ENCODE assay signal across 17 cellular contexts in the genomic region with DNA sequence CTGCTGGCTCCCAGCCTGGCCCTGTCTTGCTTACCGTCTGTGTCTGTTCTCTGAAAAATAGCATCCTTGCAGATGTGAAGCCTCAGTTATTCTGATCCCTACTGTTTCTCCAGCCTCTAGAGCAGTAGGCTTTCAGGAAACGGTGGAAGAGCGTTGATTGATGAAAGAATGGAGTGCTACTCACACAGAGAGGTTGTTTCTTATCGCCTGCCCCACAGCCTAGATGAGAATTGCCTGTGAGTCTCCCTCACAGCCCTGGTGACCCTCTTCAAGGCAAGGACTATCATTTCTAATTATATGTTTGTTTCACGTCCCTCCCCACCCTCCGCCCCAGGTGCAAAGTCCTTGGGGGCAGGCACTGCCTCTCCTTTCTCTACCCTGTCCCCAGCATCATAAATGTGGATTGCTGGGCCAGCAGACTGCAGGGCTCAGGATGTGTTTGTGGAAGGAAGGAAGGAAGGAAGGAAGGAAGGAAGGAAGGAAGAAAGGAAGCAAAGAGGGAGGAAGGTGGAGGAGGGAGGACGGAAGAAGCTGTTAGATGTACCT.
A peak's percentile ranks its signal among the peaks of the same experiment; 100 is the strongest.
DNase-seq lines count a peak whose midpoint lies in the region; ATAC-seq and TF ChIP-seq lines count a peak whose summit lies in the region.
"Had no signal": no experiment of that assay in that cellular context is flagged by ENCODE, and none has a peak within 500 bp of the region (broad histone marks: within the 10 kb centered on the region; RNA-seq: fewer than 3 reads in every experiment).

No MANE protein-coding gene starts in this region.

- POLR2A ChIA-PET in A673 (lab: Charles Lee; ENCODE audit: low non-redundant PET) = no interaction called here

- DNase-seq in A673 (ENCODE audit: low spot score) (peak; percentile 45), SK-N-MC (ENCODE audit: low read depth, low spot score) (peak; percentile 70), mucosa of descending colon (peak in 2 of 3 donors; percentile 62 to 69), NCI-H226 (no peak), T1000 (lab: John Stamatoyannopoulos, UW) (no peak)
- DNase-seq: 8988T; ACHN; C1 segment of cervical spinal cord; CD4-positive, alpha-beta memory T cell; DMS153; DMS79 treated with DMSO at 0.1 percent for 48 hours; EL; GOT3 had no signal

- ATAC-seq in mucosa of descending colon = no peak
- ATAC-seq in HG03097 (IDR thresholded peaks at IDR 0.05; ENCODE audit: low FRiP score, unreplicated experiment) = no peak
- ATAC-seq: HepG2 had no signal

- no peaks in the 10 kb centered on the region for H3K27me3 ChIP-seq in A673 (replicated peaks; ENCODE audit: insufficient read depth, low read depth, low read length, poor library complexity)

- peak overlapping the region; percentile 65 for H3K27ac ChIP-seq in A673 (ENCODE audit: low read depth, low read length, poor library complexity, severe bottlenecking)
- H3K27ac ChIP-seq in SK-N-MC = peak overlapping the region; percentile 99
- H3K27ac ChIP-seq in temporal lobe (ENCODE audit: low read depth, low read length) = peak overlapping the region; percentile 27

- H3K9me3 ChIP-seq in A673 (ENCODE audit: low read depth, low read length, poor library complexity, severe bottlenecking) = no peaks in the 10 kb centered on the region
- H3K9me3 ChIP-seq in SK-N-MC (ENCODE audit: low read depth, low read length) = no peaks in the 10 kb centered on the region
- H3K9me3 ChIP-seq in mucosa of descending colon = no peaks in the 10 kb centered on the region
- H3K9me3 ChIP-seq: HAP-1 had no signal

- H3K4me3 ChIP-seq in A673 (ENCODE audit: low read depth, low read length, poor library complexity, severe bottlenecking) (no peak overlapping the region), SK-N-MC (peak overlapping the region; percentile 62), mucosa of descending colon (no peak overlapping the region)
- H3K4me3 ChIP-seq: HAP-1 had no signal

- H3K9ac ChIP-seq in SK-N-MC (ENCODE audit: insufficient read length) = peak overlapping the region; percentile 66

- TF ChIP-seq CTCF in A673 (conservative IDR thresholded peaks at IDR 0.05; ENCODE audit: low read depth, low read length) (no peak), mucosa of descending colon (IDR thresholded peaks at IDR 0.05) (no peak)

- no TSS peak for BruUV-seq in A673 (replicated peaks; lab: Mats Ljungman, UMichigan)

- H3K4me1 ChIP-seq in A673 (ENCODE audit: insufficient read depth, low read length, poor library complexity, severe bottlenecking) = no peaks in the 10 kb centered on the region
- peaks cover 2% of the 10 kb centered on the region for H3K4me1 ChIP-seq in mucosa of descending colon (ENCODE audit: low read depth)

- CTCF ChIA-PET in A673 (lab: Charles Lee) = no interaction called here

- H3K36me3 ChIP-seq in A673 (ENCODE audit: insufficient read depth, low read length, poor library complexity, severe bottlenecking) (no peaks in the 10 kb centered on the region), SK-N-MC (ENCODE audit: insufficient read depth, low read length) (no peaks in the 10 kb centered on the region), mucosa of descending colon (ENCODE audit: low read depth) (no peaks in the 10 kb centered on the region)
- H3K36me3 ChIP-seq: HAP-1 had no signal

- intact Hi-C loops in A673 (cut with micrococcal nuclease; ENCODE audit: unreplicated experiment) = no loop called here
- intact Hi-C loops in mucosa of descending colon (cut with DNase I, micrococcal nuclease) = no loop called here

Comparison
In these comparisons a context has a peak if more than half of its experiments do, and no peak if none do; other contexts are left out.
1. DNase-seq: peak in A673 (single experiment), SK-N-MC (single experiment) and mucosa of descending colon (2 of 3); none in NCI-H226 (single experiment) and T1000 (single experiment).
2. H3K27ac ChIP-seq: peak in every context shown above with its lines; median percentile 99 in SK-N-MC; 65 in A673; 27 in temporal lobe.